8 cellular contexts compared by ENCODE assay signal in genomic region chr16:72787130-72787518, GRCh38.
DNase-seq lines count a peak whose midpoint lies in the region; ATAC-seq and TF ChIP-seq lines count a peak whose summit lies in the region.

No MANE protein-coding gene starts in this region.

- peak overlapping the region in 3 of 5 donors; percentile 70 to 84 (median 75) for H3K27ac ChIP-seq in adrenal gland
- H3K27ac ChIP-seq in left lung, result peak overlapping the region in 1 of 2 donors; percentile 66

- no peaks in the 10 kb centered on the region for H3K36me3 Mint-ChIP-seq in activated naive CD4-positive, alpha-beta T cell treated with anti-CD3 and anti-CD28 coated beads for 36 hours (ENCODE audit: low read depth)
- peaks cover 44% of the 10 kb centered on the region for H3K36me3 Mint-ChIP-seq in type B pancreatic cell

- H3K9me3 Mint-ChIP-seq in activated naive CD4-positive, alpha-beta T cell treated with anti-CD3 and anti-CD28 coated beads for 36 hours, result no peaks in the 10 kb centered on the region
- no peaks in the 10 kb centered on the region for H3K9me3 Mint-ChIP-seq in type B pancreatic cell

- H3K27me3 ChIP-seq in adrenal gland (no peaks in the 10 kb centered on the region), left lung (no peaks in the 10 kb centered on the region)

- intact Hi-C loops in activated naive CD4-positive, alpha-beta T cell treated with anti-CD3 and anti-CD28 coated beads for 36 hours (cut with micrococcal nuclease), result loop anchor here (1.0 to 5.0 kb wide), 2 partner anchors 122 to 315 kb away; no protein-coding TSS in a partner anchor
- intact Hi-C loops in adrenal gland (cut with DNase I), result no loop called here
- intact Hi-C loops in left lung (cut with DNase I), result no loop called here

- peaks cover 14% of the 10 kb centered on the region for H3K4me1 Mint-ChIP-seq in activated naive CD4-positive, alpha-beta T cell treated with anti-CD3 and anti-CD28 coated beads for 36 hours (ENCODE audit: low read depth)
- H3K4me1 Mint-ChIP-seq in type B pancreatic cell (ENCODE audit: unreplicated experiment), result peaks cover 51% of the 10 kb centered on the region

- peak overlapping the region; percentile 72 for H3K4me3 Mint-ChIP-seq in activated naive CD4-positive, alpha-beta T cell treated with anti-CD3 and anti-CD28 coated beads for 36 hours
- H3K4me3 Mint-ChIP-seq in type B pancreatic cell, result peak overlapping the region; percentile 82

- in situ Hi-C loops in KBM-7 (cut with MboI; ENCODE audit: low pct_unique_long_range_greater_than_20kb, low sequenced_read_pairs), result no loop called here

- H3K36me3 ChIP-seq in adrenal gland (replicated peaks in 1 of 2), result peaks cover 0 to 2% of the 10 kb centered on the region in 2 donors
- peaks cover 0 to 5% of the 10 kb centered on the region in 2 donors for H3K36me3 ChIP-seq in left lung

- DNase-seq in activated naive CD4-positive, alpha-beta T cell treated with anti-CD3 and anti-CD28 coated beads for 36 hours, result no peak
- no peak for DNase-seq in activated naive CD4-positive, alpha-beta T cell treated with anti-CD3 and anti-CD28 coated beads, Interleukin-2, amount 50 U/mL, for 16 hours
- peak in 1 of 7 donors; percentile 33 for DNase-seq in adrenal gland
- no peak for DNase-seq in left lung
- DNase-seq in type B pancreatic cell (ENCODE audit: extremely low spot score, unreplicated experiment), result no peak
- DNase-seq in GM03348 (ENCODE audit: low spot score), result no peak
- DNase-seq in KBM-7, result no peak
- DNase-seq in activated CD4-positive, alpha-beta T cell treated with anti-CD3 and anti-CD28 coated beads, Interleukin-2, amount 50 U/mL, for 1 hour, result no peak

- H3K27ac Mint-ChIP-seq in activated naive CD4-positive, alpha-beta T cell treated with anti-CD3 and anti-CD28 coated beads for 36 hours, result peak overlapping the region; percentile 21
- H3K27ac Mint-ChIP-seq in type B pancreatic cell, result peak overlapping the region; percentile 81

- TF ChIP-seq POLR2A in adrenal gland (IDR thresholded peaks at IDR 0.05), result no peak

- H3K27me3 Mint-ChIP-seq in activated naive CD4-positive, alpha-beta T cell treated with anti-CD3 and anti-CD28 coated beads for 36 hours (ENCODE audit: low read depth), result peaks cover 28% of the 10 kb centered on the region
- no peaks in the 10 kb centered on the region for H3K27me3 Mint-ChIP-seq in type B pancreatic cell

- H3K4me1 ChIP-seq in adrenal gland (replicated peaks in 1 of 2) (peaks cover 0 to 23% of the 10 kb centered on the region in 2 donors), left lung (peaks cover 0 to 27% of the 10 kb centered on the region in 2 donors)

- CTCF ChIA-PET in activated naive CD4-positive, alpha-beta T cell treated with anti-CD3 and anti-CD28 coated beads for 36 hours (lab: Charles Lee), result no interaction called here

- peak overlapping the region in 2 of 4 donors; percentile 27 to 63 for H3K4me3 ChIP-seq in adrenal gland
- H3K4me3 ChIP-seq in left lung, result peak overlapping the region; percentile 21 to 35

- no peak for TF ChIP-seq CTCF in adrenal gland (IDR thresholded peaks at IDR 0.05)
- no peak for TF ChIP-seq CTCF in left lung (IDR thresholded peaks at IDR 0.05)
- TF ChIP-seq CTCF in type B pancreatic cell (conservative IDR thresholded peaks at IDR 0.05), result no peak

- WGBS in adrenal gland, 4 donors, result 15 to 17% (median 16%) methylated on average over 16 to 24 of the region's 24 CpGs

- no peak for ATAC-seq in left lung

- no peaks in the 10 kb centered on the region for H3K9me3 ChIP-seq in adrenal gland (replicated peaks in 1 of 3)
- no peaks in the 10 kb centered on the region for H3K9me3 ChIP-seq in left lung
